Comparison of ENCODE assay signal across 26 cellular contexts in the genomic region with DNA sequence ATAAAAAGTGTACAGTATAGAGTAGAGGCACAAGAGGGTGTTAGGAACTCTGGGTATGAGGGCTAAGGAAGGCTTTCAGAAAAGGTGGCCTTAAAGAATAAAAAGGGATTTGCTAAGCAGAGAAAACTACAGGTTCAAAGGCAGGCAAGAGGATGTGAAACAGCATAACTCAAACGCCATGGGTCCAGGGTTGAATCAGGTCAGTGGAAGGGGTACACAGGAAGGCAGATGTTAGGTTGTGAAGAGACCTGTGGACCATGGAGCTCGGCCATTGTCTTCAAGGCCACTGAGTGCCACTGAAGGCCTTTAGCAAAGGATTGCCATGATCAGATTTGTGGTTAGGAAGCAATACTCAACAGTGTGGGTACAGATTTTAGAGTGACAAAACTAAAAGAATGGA.
"Had no signal": no experiment of that assay in that cellular context is flagged by ENCODE, and none has a peak within 500 bp of the region (broad histone marks: within the 10 kb centered on the region; RNA-seq: fewer than 3 reads in every experiment).

No MANE protein-coding gene starts in this region.

- H3K27me3 Mint-ChIP-seq: activated CD4-positive, alpha-beta T cell treated with anti-CD3 and anti-CD28 coated beads for 36 hours; activated CD8-positive, alpha-beta memory T cell treated with anti-CD3 and anti-CD28 coated beads, Interleukin-2, amount 10 ng/mL, durations not matched to agents 7 days and 5 days; activated naive CD8-positive, alpha-beta T cell treated with anti-CD3 and anti-CD28 coated beads for 36 hours; brain had no signal

- ATAC-seq: activated CD4-positive, alpha-beta T cell treated with anti-CD3 and anti-CD28 coated beads for 36 hours; activated CD8-positive, alpha-beta memory T cell treated with anti-CD3 and anti-CD28 coated beads, Interleukin-2, amount 10 ng/mL, durations not matched to agents 7 days and 5 days; activated CD8-positive, alpha-beta T cell treated with anti-CD3 and anti-CD28 coated beads, Interleukin-2, amount 10 ng/mL, durations not matched to agents 7 days and 5 days; activated T-cell treated with anti-CD3 and anti-CD28 coated beads, Interleukin-2, amount 50 U/mL, for 72 hours; effector memory CD8-positive, alpha-beta T cell; gastroesophageal sphincter; left colon; naive thymus-derived CD4-positive, alpha-beta T cell; right cardiac atrium had no signal

- DNase-seq: activated CD4-positive, alpha-beta T cell treated with anti-CD3 and anti-CD28 coated beads for 36 hours; activated CD4-positive, CD25-positive, alpha-beta regulatory T cell; activated CD8-positive, alpha-beta memory T cell treated with anti-CD3 and anti-CD28 coated beads, Interleukin-2, amount 10 ng/mL, durations not matched to agents 7 days and 5 days; activated CD8-positive, alpha-beta T cell treated with anti-CD3 and anti-CD28 coated beads, Interleukin-2, amount 10 ng/mL, durations not matched to agents 7 days and 5 days; activated naive CD4-positive, alpha-beta T cell treated with Interleukin-2 at 50 U/mL for 16 hours; activated naive CD8-positive, alpha-beta T cell treated with anti-CD3 and anti-CD28 coated beads for 36 hours; activated T-cell treated with anti-CD3 and anti-CD28 coated beads, Interleukin-2, amount 50 U/mL, for 72 hours; adrenal gland; aorta; effector memory CD8-positive, alpha-beta T cell; head of caudate nucleus; hippocampal formation; kidney; left colon; naive thymus-derived CD4-positive, alpha-beta T cell; right cardiac atrium; stimulated activated CD4-positive, alpha-beta T cell treated with anti-CD3 and anti-CD28 coated beads, Interleukin-15, amount 100 ng/mL, for 24 hours; stimulated activated CD4-positive, alpha-beta T cell treated with anti-CD3 and anti-CD28 coated beads, Interleukin-2, amount 100 ng/mL, for 24 hours; stimulated activated naive CD4-positive, alpha-beta T cell treated with Interleukin-2 at 50 U/mL for 16 hours had no signal

- H3K27me3 ChIP-seq: adrenal gland, cardiac muscle cell, gastroesophageal sphincter, neural progenitor cell, tibial nerve had no signal

- H3K4me3 Mint-ChIP-seq: activated CD4-positive, alpha-beta T cell treated with anti-CD3 and anti-CD28 coated beads for 36 hours; activated CD8-positive, alpha-beta memory T cell treated with anti-CD3 and anti-CD28 coated beads, Interleukin-2, amount 10 ng/mL, durations not matched to agents 7 days and 5 days; activated CD8-positive, alpha-beta T cell treated with anti-CD3 and anti-CD28 coated beads, Interleukin-2, amount 10 ng/mL, durations not matched to agents 7 days and 5 days; activated naive CD8-positive, alpha-beta T cell treated with anti-CD3 and anti-CD28 coated beads for 36 hours; activated T-cell treated with anti-CD3 and anti-CD28 coated beads, Interleukin-2, amount 50 U/mL, for 72 hours; brain; effector memory CD8-positive, alpha-beta T cell; mesothelial cell of epicardium; naive thymus-derived CD4-positive, alpha-beta T cell; neural progenitor cell had no signal

- H3K9me3 ChIP-seq: adrenal gland, gastroesophageal sphincter, tibial nerve had no signal

- H3K27ac Mint-ChIP-seq: activated CD4-positive, alpha-beta T cell treated with anti-CD3 and anti-CD28 coated beads for 36 hours; activated CD8-positive, alpha-beta memory T cell treated with anti-CD3 and anti-CD28 coated beads, Interleukin-2, amount 10 ng/mL, durations not matched to agents 7 days and 5 days; activated CD8-positive, alpha-beta T cell treated with anti-CD3 and anti-CD28 coated beads, Interleukin-2, amount 10 ng/mL, durations not matched to agents 7 days and 5 days; activated naive CD8-positive, alpha-beta T cell treated with anti-CD3 and anti-CD28 coated beads for 36 hours; activated T-cell treated with anti-CD3 and anti-CD28 coated beads, Interleukin-2, amount 50 U/mL, for 72 hours; brain; mesothelial cell of epicardium; neural progenitor cell had no signal

- H3K9me3 Mint-ChIP-seq: activated naive CD8-positive, alpha-beta T cell treated with anti-CD3 and anti-CD28 coated beads for 36 hours; activated T-cell treated with anti-CD3 and anti-CD28 coated beads, Interleukin-2, amount 50 U/mL, for 72 hours; brain; effector memory CD8-positive, alpha-beta T cell; mesothelial cell of epicardium had no signal

- H3K36me3 ChIP-seq: adrenal gland, cardiac muscle cell, gastroesophageal sphincter, neural progenitor cell, tibial nerve had no signal

- H3K27ac ChIP-seq: adrenal gland, cardiac muscle cell, coronary artery, gastroesophageal sphincter, neural progenitor cell, tibial nerve had no signal

- H3K36me3 Mint-ChIP-seq: activated CD8-positive, alpha-beta memory T cell treated with anti-CD3 and anti-CD28 coated beads, Interleukin-2, amount 10 ng/mL, durations not matched to agents 7 days and 5 days; activated naive CD8-positive, alpha-beta T cell treated with anti-CD3 and anti-CD28 coated beads for 36 hours; brain; mesothelial cell of epicardium; naive thymus-derived CD4-positive, alpha-beta T cell; neural progenitor cell had no signal

- H3K4me1 ChIP-seq: adrenal gland, tibial nerve had no signal

- H3K4me3 ChIP-seq: adrenal gland, cardiac muscle cell, coronary artery, gastroesophageal sphincter, neural progenitor cell, tibial nerve had no signal

- H3K4me1 Mint-ChIP-seq: activated CD4-positive, alpha-beta T cell treated with anti-CD3 and anti-CD28 coated beads for 36 hours; activated CD8-positive, alpha-beta memory T cell treated with anti-CD3 and anti-CD28 coated beads, Interleukin-2, amount 10 ng/mL, durations not matched to agents 7 days and 5 days; activated naive CD8-positive, alpha-beta T cell treated with anti-CD3 and anti-CD28 coated beads for 36 hours; mesothelial cell of epicardium; naive thymus-derived CD4-positive, alpha-beta T cell had no signal
